1 cellular context compared by ENCODE assay signal in genomic region chr5:178130576-178131445, GRCh38.
TF ChIP-seq lines count a peak whose summit lies in the region.

RMND5B (plus strand) TSS chr5:178131014; CDS start chr5:178138120, 7,106 bp downstream.

TF ChIP-seq in HCT116, 20 proteins besides CTCF, POLR2A, EP300 and RAD21 (continued from another document):
- TF ChIP-seq REST (IDR thresholded peaks at IDR 0.05; ENCODE audit: low read depth) (no peak), SIN3A (IDR thresholded peaks at IDR 0.05; ENCODE audit: low read depth) (no peak; the same call in 1 of the 2 replicates), TCF7L2 (IDR thresholded peaks at IDR 0.05; ENCODE audit: borderline replicate concordance, extremely low read depth, insufficient read depth, insufficient read length) (peak; percentile 57)
- TF ChIP-seq, protein P1, sequence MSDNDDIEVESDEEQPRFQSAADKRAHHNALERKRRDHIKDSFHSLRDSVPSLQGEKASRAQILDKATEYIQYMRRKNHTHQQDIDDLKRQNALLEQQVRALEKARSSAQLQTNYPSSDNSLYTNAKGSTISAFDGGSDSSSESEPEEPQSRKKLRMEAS (IDR thresholded peaks at IDR 0.05) = peak; percentile 86
